In the genomic region with DNA sequence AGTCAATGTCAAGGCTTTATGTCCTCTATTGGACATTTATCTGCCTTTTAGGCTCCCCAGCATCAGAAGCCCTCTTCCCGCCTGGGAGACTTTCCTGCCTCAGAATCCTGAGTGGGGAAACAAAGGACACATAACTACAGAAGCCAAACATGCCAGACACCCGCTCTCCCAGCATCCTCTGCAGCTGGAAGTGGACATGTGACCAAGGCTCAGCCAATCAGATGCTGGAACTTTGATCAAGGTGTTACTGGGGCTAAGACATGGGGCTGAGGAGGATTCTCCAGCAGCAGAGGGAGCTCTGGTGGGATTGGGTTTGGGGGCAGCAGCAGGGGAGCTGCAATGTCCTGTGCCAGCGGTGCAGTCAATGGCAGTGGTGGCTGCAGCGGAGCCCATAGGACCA, we compare ENCODE assay signal across 17 cellular contexts. TPM values are rescaled to one million over a fixed set of nuclear protein-coding genes. Genes with fewer than 3 reads are reported as not detected.
DNase-seq lines count a peak whose midpoint lies in the region; ATAC-seq, FAIRE-seq and TF ChIP-seq lines count a peak whose summit lies in the region.
"Had no signal": no experiment of that assay in that cellular context is flagged by ENCODE, and none has a peak within 500 bp of the region (broad histone marks: within the 10 kb centered on the region; RNA-seq: fewer than 3 reads in every experiment).

No MANE protein-coding gene starts in this region.

- H3K4me2 ChIP-seq in HepG2 (ENCODE audit: low read depth, low read length) = no peak overlapping the region
- H3K4me2 ChIP-seq in K562 (ENCODE audit: insufficient read depth, low read length) = no peak overlapping the region
- H3K4me2 ChIP-seq: BLaER1 had no signal

- no peaks in the 10 kb centered on the region for H3K9me3 Mint-ChIP-seq in chondrocyte (ENCODE audit: low read depth)
- H3K9me3 Mint-ChIP-seq: CD8-positive, alpha-beta T cell had no signal

- H3K4me1 ChIP-seq in HepG2 (ENCODE audit: insufficient read depth, low read length) (peaks cover 100% of the 10 kb centered on the region), right lobe of liver (peaks cover 0 to 39% (median 19%) of the 10 kb centered on the region in 4 donors), Panc1 (ENCODE audit: control insufficient read depth, insufficient read depth, low read length) (peaks cover 9% of the 10 kb centered on the region), K562 (replicated peaks in 1 of 2; ENCODE audit: control insufficient read depth in 2 of 2, insufficient read depth in 2 of 2, low read length in 2 of 2) (no peaks in the 10 kb centered on the region), transverse colon (peaks cover 11 to 40% (median 22%) of the 10 kb centered on the region in 4 donors)
- H3K4me1 ChIP-seq: HAP-1 had no signal

- H2AFZ ChIP-seq in HepG2 (ENCODE audit: low read length) = no peak overlapping the region
- peak overlapping the region; percentile 14; the same call in 1 of the 2 replicates for H2AFZ ChIP-seq in K562 (ENCODE audit: low read depth, low read length)

- peaks cover 87% of the 10 kb centered on the region for H3K79me2 ChIP-seq in HepG2 (ENCODE audit: insufficient read depth, low read length)
- H3K79me2 ChIP-seq in K562 (ENCODE audit: control insufficient read depth, insufficient read depth, low read length) = no peaks in the 10 kb centered on the region

- H3K9me3 ChIP-seq in HepG2 (ENCODE audit: low read length) (no peaks in the 10 kb centered on the region), right lobe of liver (no peaks in the 10 kb centered on the region), Panc1 (ENCODE audit: control insufficient read depth, insufficient read depth, low read depth, low read length) (no peaks in the 10 kb centered on the region), K562 (replicated peaks; ENCODE audit: control insufficient read depth, insufficient read depth, low read depth, low read length) (no peaks in the 10 kb centered on the region), transverse colon (no peaks in the 10 kb centered on the region)
- H3K9me3 ChIP-seq: BLaER1, HAP-1 had no signal

- TF ChIP-seq CTCF in HepG2 (CRISPR knock-in tag; IDR thresholded peaks at IDR 0.05) (no peak), right lobe of liver (IDR thresholded peaks at IDR 0.05) (no peak), Panc1 (IDR thresholded peaks at IDR 0.05) (no peak), K562 (IDR thresholded peaks at IDR 0.05 in 2 of 3, conservative IDR thresholded peaks at IDR 0.05 in 1 of 3; ENCODE audit: insufficient read depth in 2 of 3, low read depth in 1 of 3, low read length in 3 of 3) (no peak), transverse colon (IDR thresholded peaks at IDR 0.05) (no peak), chondrocyte (IDR thresholded peaks at IDR 0.05) (no peak)

- BruUV-seq in HepG2 (replicated peaks; lab: Mats Ljungman, UMichigan) (no TSS peak), Panc1 (replicated peaks; lab: Mats Ljungman, UMichigan) (no TSS peak), K562 (replicated peaks; lab: Mats Ljungman, UMichigan) (no TSS peak)

- FAIRE-seq in HepG2 (lab: Jason Lieb, UNC) (no peak), K562 (lab: Jason Lieb, UNC) (no peak)
- FAIRE-seq: H1 had no signal

- intact Hi-C loops in HepG2 (cut with micrococcal nuclease; ENCODE audit: unreplicated experiment) = loop anchor here (5.0 kb wide), 1 partner anchor 39 kb away; no protein-coding TSS in a partner anchor
- intact Hi-C loops in right lobe of liver (cut with DNase I) = no loop called here
- intact Hi-C loops in Panc1 (cut with micrococcal nuclease; ENCODE audit: unreplicated experiment) = no loop called here
- intact Hi-C loops in K562 (cut with micrococcal nuclease) = no loop called here
- intact Hi-C loops in transverse colon (cut with DNase I; ENCODE audit: low total_unique reads) = no loop called here

- CTCF ChIA-PET in HepG2 (lab: Yijun Ruan, JAX; ENCODE audit: low intra/inter-chr PET ratio, low total read pairs) (no interaction called here), Panc1 (lab: Charles Lee) (no interaction called here), K562 (lab: Yijun Ruan, JAX; ENCODE audit: low intra/inter-chr PET ratio) (no interaction called here)

- TF ChIP-seq EP300 in HepG2 (IDR thresholded peaks at IDR 0.05; ENCODE audit: low read depth in 2 of 2, low read length in 2 of 2) = no peak
- no peak for TF ChIP-seq EP300 in HepG2 (CRISPR knock-in tag; IDR thresholded peaks at IDR 0.05; ENCODE audit: borderline replicate concordance)
- TF ChIP-seq EP300 in K562 (IDR thresholded peaks at IDR 0.05; ENCODE audit: low read length) = no peak
- TF ChIP-seq EP300 in transverse colon (IDR thresholded peaks at IDR 0.05; ENCODE audit: low read depth) = no peak

- H3K36me3 ChIP-seq in HepG2 (replicated peaks in 1 of 2; ENCODE audit: control insufficient read depth in 1 of 2, insufficient read depth in 2 of 2, low read length in 2 of 2) (peaks cover 31 to 65% of the 10 kb centered on the region in 2 experiments), right lobe of liver (no peaks in the 10 kb centered on the region), Panc1 (ENCODE audit: control insufficient read depth, insufficient read depth, low read length) (no peaks in the 10 kb centered on the region), K562 (ENCODE audit: control insufficient read depth, insufficient read depth, low read length) (no peaks in the 10 kb centered on the region), transverse colon (no peaks in the 10 kb centered on the region)
- H3K36me3 ChIP-seq: BLaER1, HAP-1 had no signal

- H3K27me3 Mint-ChIP-seq in chondrocyte (ENCODE audit: low read depth) = no peaks in the 10 kb centered on the region

- no peak overlapping the region for H3K27ac Mint-ChIP-seq in chondrocyte (ENCODE audit: unreplicated experiment)
- H3K27ac Mint-ChIP-seq: CD8-positive, alpha-beta T cell had no signal

- H3K27ac ChIP-seq in HepG2 (ENCODE audit: extremely low read length, insufficient read depth, low read length) (no peak overlapping the region), right lobe of liver (peak overlapping the region in 1 of 3 donors; percentile 53), Panc1 (ENCODE audit: low read length) (peak overlapping the region; percentile 40), K562 (ENCODE audit: extremely low read depth, low read depth, low read length) (no peak overlapping the region), transverse colon (no peak overlapping the region)
- H3K27ac ChIP-seq: BLaER1 had no signal

- peaks cover 11% of the 10 kb centered on the region for H3K4me1 Mint-ChIP-seq in chondrocyte (ENCODE audit: low read depth)

- H3K9ac ChIP-seq in HepG2 (ENCODE audit: insufficient read depth, low read depth, low read length) (no peak overlapping the region), K562 (ENCODE audit: insufficient read depth in 1 of 2, low read depth in 2 of 2, low read length in 2 of 2) (0 out of 4 replicates have a peak overlapping the region, but pooled peaks of 1 of the 2 experiments have one; percentile 15)
- H3K9ac ChIP-seq: BLaER1 had no signal

- H3K4me3 ChIP-seq in HepG2 (replicated peaks in 1 of 3; ENCODE audit: insufficient read depth in 1 of 3, low read depth in 2 of 3, low read length in 3 of 3) = no peak overlapping the region
- no peak overlapping the region for H3K4me3 ChIP-seq in right lobe of liver
- no peak overlapping the region for H3K4me3 ChIP-seq in Panc1 (ENCODE audit: low read depth in 2 of 2, low read length in 2 of 2)
- H3K4me3 ChIP-seq in K562 = no peak overlapping the region
- no peak overlapping the region for H3K4me3 ChIP-seq in transverse colon
- H3K4me3 ChIP-seq: BLaER1, HAP-1 had no signal

- TF ChIP-seq POLR2A in HepG2 (IDR thresholded peaks at IDR 0.05; ENCODE audit: insufficient read depth in 1 of 2, low read depth in 2 of 2, low read length in 2 of 2) (no peak), right lobe of liver (IDR thresholded peaks at IDR 0.05) (no peak), K562 (conservative IDR thresholded peaks at IDR 0.05) (no peak), transverse colon (IDR thresholded peaks at IDR 0.05) (no peak)

- peaks cover 1% of the 10 kb centered on the region for H3K36me3 Mint-ChIP-seq in chondrocyte (ENCODE audit: low read depth)
- H3K36me3 Mint-ChIP-seq: CD8-positive, alpha-beta T cell had no signal

- peaks cover 30% of the 10 kb centered on the region for H4K20me1 ChIP-seq in HepG2 (ENCODE audit: insufficient read depth, low read length)
- H4K20me1 ChIP-seq in K562 (replicated peaks; ENCODE audit: control insufficient read depth, insufficient read depth, low read length) = no peaks in the 10 kb centered on the region
- H4K20me1 ChIP-seq: BLaER1 had no signal

- H3K9me1 ChIP-seq in K562 (ENCODE audit: control insufficient read depth, insufficient read depth, low read length) = no peaks in the 10 kb centered on the region

- TF ChIP-seq RAD21 in HepG2 (CRISPR knock-in tag; IDR thresholded peaks at IDR 0.05) = no peak
- TF ChIP-seq RAD21 in K562 (CRISPR knock-in tag; conservative IDR thresholded peaks at IDR 0.05 in 1 of 2, IDR thresholded peaks at IDR 0.05 in 1 of 2) = no peak

- ATAC-seq in HepG2 = no peak
- no peak for ATAC-seq in right lobe of liver
- no peak for ATAC-seq in Panc1
- ATAC-seq in K562 = peak; percentile 54; the same call in 2 of the 3 replicates
- ATAC-seq: CD8-positive, alpha-beta T cell had no signal

- WGBS in HepG2 (ENCODE audit: low lambda C conversion rate) = 100% methylated on average over 2 of the region's 4 CpGs
- WGBS in right lobe of liver (ENCODE audit: insufficient coverage, low coverage, low lambda C conversion rate, missing lambda C conversion rate) = 100% methylated on average over 1 of the region's 4 CpGs
- 13% methylated on average over 4 of the region's 4 CpGs for WGBS in K562 (ENCODE audit: insufficient coverage, low coverage, missing lambda C conversion rate)
- WGBS in transverse colon (ENCODE audit: low coverage in 1 of 2), 2 donors = 90 to 96% methylated on average over 2 to 4 of the region's 4 CpGs

- H3K4me3 Mint-ChIP-seq in chondrocyte (ENCODE audit: unreplicated experiment) = no peak overlapping the region
- H3K4me3 Mint-ChIP-seq: CD14-positive monocyte; CD8-positive, alpha-beta T cell had no signal

- DNase-seq in HepG2 (ENCODE audit: low spot score) = no peak
- DNase-seq in right lobe of liver = no peak
- DNase-seq in Panc1 (ENCODE audit: low read depth, low spot score) = no peak
- peak in 3 of 4 experiments; percentile 31 to 42 (median 40) for DNase-seq in K562 (ENCODE audit: extremely low read depth in 1 of 4, low spot score in 3 of 4)
- DNase-seq in transverse colon = no peak
- DNase-seq in putamen (ENCODE audit: low spot score) = no peak
- no peak for DNase-seq in chondrocyte (ENCODE audit: low spot score)
- DNase-seq: 8988T; Calu3; CD8-positive, alpha-beta T cell; DMS79 treated with DMSO at 0.1 percent for 48 hours; GF-D8 had no signal

- POLR2A ChIA-PET in HepG2 (lab: Yijun Ruan, JAX) = interaction anchor here (1.1 kb wide), 1 partner anchor 16 kb away, joined by 3 read pairs; no protein-coding TSS in a partner anchor
- POLR2A ChIA-PET in Panc1 (lab: Charles Lee) = no interaction called here
- POLR2A ChIA-PET in K562 (lab: Yijun Ruan, JAX) = interaction anchor here (0.5 to 1.1 kb wide), 2 partner anchors 10 to 281 kb away, joined by 3 to 4 read pairs; no protein-coding TSS in a partner anchor

- H3K27me3 ChIP-seq in HepG2 (ENCODE audit: control insufficient read depth in 1 of 2, insufficient read depth in 2 of 2, low read length in 2 of 2) (no peaks in the 10 kb centered on the region), right lobe of liver (no peaks in the 10 kb centered on the region), Panc1 (ENCODE audit: control insufficient read depth, insufficient read depth, low read length) (no peaks in the 10 kb centered on the region), K562 (ENCODE audit: control insufficient read depth in 2 of 2, insufficient read depth in 2 of 2, low read length in 2 of 2) (peaks cover 0 to 8% of the 10 kb centered on the region in 2 experiments; a peak in 2 of 5 replicates), transverse colon (no peaks in the 10 kb centered on the region)
- H3K27me3 ChIP-seq: BLaER1 had no signal

- in situ Hi-C loops in HepG2 (cut with HindIII; ENCODE audit: extremely low pct_ligation_motif_present, low pct_unique_long_range_greater_than_20kb) = no loop called here
- in situ Hi-C loops in Panc1 (cut with HindIII; ENCODE audit: low pct_unique_long_range_greater_than_20kb, low sequenced_read_pairs) = no loop called here
- in situ Hi-C loops in K562 (cut with MboI) = no loop called here
- in situ Hi-C loops in transverse colon (cut with MboI; ENCODE audit: low pct_ligation_motif_present in 1 of 4, low pct_unique_long_range_greater_than_20kb in 1 of 4, low sequenced_read_pairs in 3 of 4) = no loop called here

RNA-seq across cellular contexts. Expression of gene SLC2A9, which starts 19.5 kb away (rescaled TPM):
- total RNA-seq in HepG2 (2016; rRNA removed; fragmentation: Illumina TruSeq; extraction: Trizol) (19.9 and 36.2 TPM in 2 replicates), right lobe of liver (10 to 100 TPM; 16.1 to 25.0 (median 19.8) TPM), Panc1 (2021; ENCODE audit: unreplicated experiment) (3.5 TPM), K562 (2014; rRNA removed) (0.57 and 1.3 TPM in 2 replicates), K562 (2014; rRNA removed; fragmentation: Illumina TruSeq; extraction: Trizol) (0.15 and 0.51 TPM in 2 replicates), K562 (2015; rRNA removed; fragmentation: Illumina TruSeq; extraction: Trizol) (0.23 and 0.36 TPM in 2 replicates), K562 (2021) (0.49 and 0.60 TPM in 2 replicates), transverse colon (1 to 10 TPM in 3 of 4 donors, not detected in 1; 2.2 to 4.0 (median 3.4) TPM), chondrocyte (0.72 to 0.95 TPM in 2 of 3 replicates, not detected in the other)
- total RNA-seq in HepG2 (2016; cell fraction: cytosol; rRNA removed; fragmentation: Illumina TruSeq; extraction: Trizol; ENCODE audit: low read depth) = 11.2 and 13.2 TPM in 2 replicates
- 20.2 and 36.6 TPM in 2 replicates for total RNA-seq in HepG2 (2016; cell fraction: insoluble cytoplasmic fraction; rRNA removed; fragmentation: Illumina TruSeq; extraction: Trizol)
- total RNA-seq in HepG2 (2016; cell fraction: membrane; rRNA removed; fragmentation: Illumina TruSeq; extraction: Trizol) = 16.6 and 18.8 TPM in 2 replicates
- 46.8 and 63.5 TPM in 2 replicates for total RNA-seq in HepG2 (2016; cell fraction: nucleus; rRNA removed; fragmentation: Illumina TruSeq; extraction: Trizol)
- polyA plus RNA-seq in HepG2 (2011; rRNA removed) (42.3 and 51.0 TPM in 2 replicates), K562 (2011; rRNA removed) (0.31 and 0.52 TPM in 2 replicates), K562 (2014; fragmentation: Illumina TruSeq; extraction: Trizol) (0.37 and 0.86 TPM in 2 replicates), K562 (2014; fragmentation: Nextera tagmentation; extraction: Ambion mirVana) (under 1 TPM; 0.76 to 0.79 TPM), K562 (2014; rRNA removed) (0.78 and 1.9 TPM in 2 replicates)
- 40.4 and 40.5 TPM in 2 replicates for polyA plus RNA-seq in HepG2 (2011; cell fraction: cytosol; rRNA removed)
- 78.3 and 78.9 TPM in 2 replicates for polyA plus RNA-seq in HepG2 (2011; cell fraction: nucleus; rRNA removed)
- polyA plus RNA-seq in HepG2 (2012) = 38.0 and 55.5 TPM in 2 replicates
- polyA plus RNA-seq in HepG2 (2016; cell fraction: cytosol; fragmentation: Illumina TruSeq; extraction: Trizol; ENCODE audit: low read depth) = 5.7 and 8.5 TPM in 2 replicates
- 16.8 and 19.2 TPM in 2 replicates for polyA plus RNA-seq in HepG2 (2016; cell fraction: insoluble cytoplasmic fraction; fragmentation: Illumina TruSeq; extraction: Trizol; ENCODE audit: low read depth)
- 11.8 and 13.9 TPM in 2 replicates for polyA plus RNA-seq in HepG2 (2016; cell fraction: membrane; fragmentation: Illumina TruSeq; extraction: Trizol; ENCODE audit: low read depth)
- polyA plus RNA-seq in HepG2 (2016; cell fraction: nucleus; fragmentation: Illumina TruSeq; extraction: Trizol; ENCODE audit: insufficient read depth, low read depth) = 32.8 and 34.3 TPM in 2 replicates
- 0.09 and 127 TPM in 2 replicates for polyA minus RNA-seq in HepG2 (2011; rRNA and poly(A)+ RNA removed; ENCODE audit: low replicate concordance)
- 35.6 and 44.8 TPM in 2 replicates for polyA minus RNA-seq in HepG2 (2011; cell fraction: cytosol; rRNA and poly(A)+ RNA removed)
- polyA minus RNA-seq in HepG2 (2011; cell fraction: nucleus; rRNA and poly(A)+ RNA removed) = 124 and 142 TPM in 2 replicates
- 3.5 TPM for polyA plus RNA-seq in Panc1 (2012; ENCODE audit: insufficient read length)
- 0.53 and 2.7 TPM in 2 replicates for total RNA-seq in K562 (2011; cell fraction: chromatin; rRNA removed; ENCODE audit: low replicate concordance)
- total RNA-seq in K562 (2011; cell fraction: nucleolus; rRNA removed) = 1.2 and 1.8 TPM in 2 replicates
- total RNA-seq in K562 (2011; cell fraction: nucleoplasm; rRNA removed) = 0.88 and 2.0 TPM in 2 replicates
- 0.24 and 0.30 TPM in 2 replicates for polyA plus RNA-seq in K562 (2011; cell fraction: cytosol; rRNA removed)
- polyA plus RNA-seq in K562 (2011; cell fraction: nucleus; rRNA removed) = 0.70 and 1.9 TPM in 2 replicates
- polyA plus RNA-seq in K562 (2012) = 0.76 and 0.96 TPM in 2 replicates
- 0.25 and 0.33 TPM in 2 replicates for polyA minus RNA-seq in K562 (2011; rRNA and poly(A)+ RNA removed)
- not detected in 2 replicates for polyA minus RNA-seq in K562 (2011; cell fraction: cytosol; rRNA and poly(A)+ RNA removed)
- polyA minus RNA-seq in K562 (2011; cell fraction: nucleus; rRNA and poly(A)+ RNA removed) = 2.6 TPM in 2 replicates
- total RNA-seq: A673 had no signal

Comparison
In these comparisons a context has a peak if more than half of its experiments do, and no peak if none do; other contexts are left out.
1. DNase-seq: peak in K562 (3 of 4); none in HepG2 (single experiment), right lobe of liver (0 of 3), Panc1 (single experiment), transverse colon (single experiment), putamen (single experiment) and chondrocyte (single experiment).
2. Of the 241 proteins assayed by ChIP-seq in both HepG2 and K562: peak only in HepG2: none; only in K562: RAD51; in both: none; in neither: 238; mixed calls (peak in some experiments, not most) for 2.